In genomic region chr12:48029811-48030650, GRCh38 we compare ENCODE assay signal across 13 cellular contexts. TPM values are rescaled to one million over a fixed set of nuclear protein-coding genes. Genes with fewer than 3 reads are reported as not detected.
A peak's percentile ranks its signal among the peaks of the same experiment; 100 is the strongest.
DNase-seq lines count a peak whose midpoint lies in the region; ATAC-seq and TF ChIP-seq lines count a peak whose summit lies in the region.
"Had no signal": no experiment of that assay in that cellular context is flagged by ENCODE, and none has a peak within 500 bp of the region (broad histone marks: within the 10 kb centered on the region; RNA-seq: fewer than 3 reads in every experiment).

No MANE protein-coding gene starts in this region.

- H3K27ac Mint-ChIP-seq in activated CD8-positive, alpha-beta T cell treated with anti-CD3 and anti-CD28 coated beads, Interleukin-2, amount 10 ng/mL, durations not matched to agents 7 days and 5 days = no peak overlapping the region
- H3K27ac Mint-ChIP-seq in activated CD8-positive, alpha-beta T cell treated with anti-CD3 and anti-CD28 coated beads for 36 hours = no peak overlapping the region
- H3K27ac Mint-ChIP-seq in progenitor cell of endocrine pancreas = peak overlapping the region; percentile 81

- intact Hi-C loops in activated CD8-positive, alpha-beta T cell treated with anti-CD3 and anti-CD28 coated beads for 36 hours (cut with micrococcal nuclease) = no loop called here

- peaks cover 10% of the 10 kb centered on the region for H3K4me1 Mint-ChIP-seq in activated CD8-positive, alpha-beta T cell treated with anti-CD3 and anti-CD28 coated beads, Interleukin-2, amount 10 ng/mL, durations not matched to agents 7 days and 5 days (ENCODE audit: low read depth)
- H3K4me1 Mint-ChIP-seq in activated CD8-positive, alpha-beta T cell treated with anti-CD3 and anti-CD28 coated beads for 36 hours (ENCODE audit: low read depth) = no peaks in the 10 kb centered on the region
- H3K4me1 Mint-ChIP-seq in progenitor cell of endocrine pancreas (ENCODE audit: low read depth) = peaks cover 50% of the 10 kb centered on the region

- no peak for TF ChIP-seq CTCF in activated CD8-positive, alpha-beta T cell treated with anti-CD3 and anti-CD28 coated beads for 36 hours (IDR thresholded peaks at IDR 0.05)
- TF ChIP-seq CTCF in NB4 (IDR thresholded peaks at IDR 0.05; ENCODE audit: low read depth, low read length) = no peak
- TF ChIP-seq CTCF in WERI-Rb-1 (IDR thresholded peaks at IDR 0.05; ENCODE audit: low read depth, low read length) = peak; percentile 52
- TF ChIP-seq CTCF in progenitor cell of endocrine pancreas (IDR thresholded peaks at IDR 0.05; ENCODE audit: unreplicated experiment) = no peak

- H3K27ac ChIP-seq in WERI-Rb-1 = no peak overlapping the region

- peaks cover 12% of the 10 kb centered on the region for H3K27me3 Mint-ChIP-seq in activated CD8-positive, alpha-beta T cell treated with anti-CD3 and anti-CD28 coated beads, Interleukin-2, amount 10 ng/mL, durations not matched to agents 7 days and 5 days (ENCODE audit: low read depth)
- H3K27me3 Mint-ChIP-seq in activated CD8-positive, alpha-beta T cell treated with anti-CD3 and anti-CD28 coated beads for 36 hours = no peaks in the 10 kb centered on the region
- peaks cover under 1% of the 10 kb centered on the region for H3K27me3 Mint-ChIP-seq in progenitor cell of endocrine pancreas

- peak; percentile 34 for ATAC-seq in activated CD8-positive, alpha-beta T cell treated with anti-CD3 and anti-CD28 coated beads, Interleukin-2, amount 10 ng/mL, durations not matched to agents 7 days and 5 days
- no peak for ATAC-seq in activated CD8-positive, alpha-beta T cell treated with anti-CD3 and anti-CD28 coated beads for 36 hours
- no peak for ATAC-seq in HG03432 (IDR thresholded peaks at IDR 0.05; ENCODE audit: unreplicated experiment)

- H3K36me3 ChIP-seq in WERI-Rb-1 = no peaks in the 10 kb centered on the region

- CTCF ChIA-PET in activated CD8-positive, alpha-beta T cell treated with anti-CD3 and anti-CD28 coated beads, Interleukin-2, amount 10 ng/mL, durations not matched to agents 7 days and 5 days (lab: Charles Lee) = no interaction called here
- CTCF ChIA-PET in activated CD8-positive, alpha-beta T cell treated with anti-CD3 and anti-CD28 coated beads for 36 hours (lab: Charles Lee) = no interaction called here

- DNase-seq in activated CD8-positive, alpha-beta T cell treated with anti-CD3 and anti-CD28 coated beads, Interleukin-2, amount 10 ng/mL, durations not matched to agents 7 days and 5 days = no peak
- no peak for DNase-seq in activated CD8-positive, alpha-beta T cell treated with anti-CD3 and anti-CD28 coated beads for 36 hours
- DNase-seq in NB4 (ENCODE audit: low read depth) (peak; percentile 45), WERI-Rb-1 (peak; percentile 30), progenitor cell of endocrine pancreas (ENCODE audit: low spot score, unreplicated experiment) (no peak), NCI-H2029 (lab: John Stamatoyannopoulos, UW) (no peak), EL (no peak)
- DNase-seq: amygdala; foreskin fibroblast; NCI-H1105; nucleus accumbens; stimulated activated CD4-positive, alpha-beta T cell treated with anti-CD3 and anti-CD28 coated beads, Interleukin-15, amount 100 ng/mL, for 24 hours had no signal

- H3K4me3 ChIP-seq in NB4 (ENCODE audit: low read depth, low read length) (no peak overlapping the region), WERI-Rb-1 (ENCODE audit: low read depth, low read length) (no peak overlapping the region)

- no peak for TF ChIP-seq POLR2A in NB4 (IDR thresholded peaks at IDR 0.05; ENCODE audit: extremely low read depth, insufficient read length)

- H3K9me3 Mint-ChIP-seq in activated CD8-positive, alpha-beta T cell treated with anti-CD3 and anti-CD28 coated beads, Interleukin-2, amount 10 ng/mL, durations not matched to agents 7 days and 5 days (ENCODE audit: insufficient read depth) = no peaks in the 10 kb centered on the region
- no peaks in the 10 kb centered on the region for H3K9me3 Mint-ChIP-seq in activated CD8-positive, alpha-beta T cell treated with anti-CD3 and anti-CD28 coated beads for 36 hours
- H3K9me3 Mint-ChIP-seq in progenitor cell of endocrine pancreas (ENCODE audit: low read depth) = no peaks in the 10 kb centered on the region

- no peaks in the 10 kb centered on the region for H3K27me3 ChIP-seq in WERI-Rb-1 (ENCODE audit: insufficient read depth, low read depth, severe bottlenecking)

- POLR2A ChIA-PET in activated CD8-positive, alpha-beta T cell treated with anti-CD3 and anti-CD28 coated beads, Interleukin-2, amount 10 ng/mL, durations not matched to agents 7 days and 5 days (lab: Charles Lee) = interaction anchor here (0.6 kb wide), 1 partner anchor 169 kb away, joined by 3 read pairs; no protein-coding TSS in a partner anchor
- POLR2A ChIA-PET in activated CD8-positive, alpha-beta T cell treated with anti-CD3 and anti-CD28 coated beads for 36 hours (lab: Charles Lee) = interaction anchor here (1.1 kb wide), 1 partner anchor 127 kb away, joined by 3 read pairs; the partner anchor contains the start of gene ASB8

- no peaks in the 10 kb centered on the region for H3K9me3 ChIP-seq in WERI-Rb-1 (ENCODE audit: severe bottlenecking)

- H3K4me3 Mint-ChIP-seq in activated CD8-positive, alpha-beta T cell treated with anti-CD3 and anti-CD28 coated beads, Interleukin-2, amount 10 ng/mL, durations not matched to agents 7 days and 5 days = no peak overlapping the region
- no peak overlapping the region for H3K4me3 Mint-ChIP-seq in activated CD8-positive, alpha-beta T cell treated with anti-CD3 and anti-CD28 coated beads for 36 hours
- H3K4me3 Mint-ChIP-seq in progenitor cell of endocrine pancreas (ENCODE audit: low read depth) = no peak overlapping the region

- H3K36me3 Mint-ChIP-seq in activated CD8-positive, alpha-beta T cell treated with anti-CD3 and anti-CD28 coated beads, Interleukin-2, amount 10 ng/mL, durations not matched to agents 7 days and 5 days (ENCODE audit: low read depth) = no peaks in the 10 kb centered on the region
- no peaks in the 10 kb centered on the region for H3K36me3 Mint-ChIP-seq in activated CD8-positive, alpha-beta T cell treated with anti-CD3 and anti-CD28 coated beads for 36 hours (ENCODE audit: low read depth)
- H3K36me3 Mint-ChIP-seq in progenitor cell of endocrine pancreas (ENCODE audit: insufficient read depth) = no peaks in the 10 kb centered on the region

RNA-seq across cellular contexts. Expression of gene COL2A1, which starts 25.8 kb away (rescaled TPM):
- not detected for total RNA-seq in activated CD8-positive, alpha-beta T cell treated with anti-CD3 and anti-CD28 coated beads, Interleukin-2, amount 10 ng/mL, durations not matched to agents 7 days and 5 days
- total RNA-seq in activated CD8-positive, alpha-beta T cell treated with anti-CD3 and anti-CD28 coated beads for 36 hours = under 1 TPM in 1 of 2 experiments, not detected in 1; 0.34 TPM
- total RNA-seq in progenitor cell of endocrine pancreas = 424 and 446 TPM in 2 replicates

Comparison
In these comparisons a context has a peak if more than half of its experiments do, and no peak if none do; other contexts are left out.
1. DNase-seq: peak in NB4 (single experiment) and WERI-Rb-1 (single experiment); none in activated CD8-positive, alpha-beta T cell treated with anti-CD3 and anti-CD28 coated beads, Interleukin-2, amount 10 ng/mL, durations not matched to agents 7 days and 5 days (single experiment), activated CD8-positive, alpha-beta T cell treated with anti-CD3 and anti-CD28 coated beads for 36 hours (single experiment), progenitor cell of endocrine pancreas (single experiment), NCI-H2029 (single experiment) and EL (single experiment).
2. RNA of gene COL2A1, which starts 25.8 kb away (total RNA-seq): 424 to 446 TPM in progenitor cell of endocrine pancreas; 0.34 TPM in activated CD8-positive, alpha-beta T cell treated with anti-CD3 and anti-CD28 coated beads for 36 hours and not detected in activated CD8-positive, alpha-beta T cell treated with anti-CD3 and anti-CD28 coated beads, Interleukin-2, amount 10 ng/mL, durations not matched to agents 7 days and 5 days; every median in the first group is over 100 times any median in the second.